1 cellular context compared by ENCODE assay signal in genomic region chr11:116890193-116890592, GRCh38.
TF ChIP-seq lines count a peak whose summit lies in the region.

No MANE protein-coding gene starts in this region.

TF ChIP-seq in SK-N-SH, 30 proteins besides CTCF, POLR2A, EP300 and RAD21 (continued from another document):
- no peak for TF ChIP-seq FOXM1 (IDR thresholded peaks at IDR 0.05; ENCODE audit: low read depth)
